Comparison of ENCODE assay signal across 23 cellular contexts in genomic region chr13:47147784-47148062, GRCh38.
DNase-seq lines count a peak whose midpoint lies in the region; ATAC-seq, FAIRE-seq and TF ChIP-seq lines count a peak whose summit lies in the region.
"Had no signal": no experiment of that assay in that cellular context is flagged by ENCODE, and none has a peak within 500 bp of the region (broad histone marks: within the 10 kb centered on the region; RNA-seq: fewer than 3 reads in every experiment).

No MANE protein-coding gene starts in this region.

- H3K27ac ChIP-seq in OCI-LY3 (ENCODE audit: low read length) (no peak overlapping the region), GM12878 (ENCODE audit: control insufficient read depth, insufficient read depth) (no peak overlapping the region), smooth muscle cell (ENCODE audit: low read depth) (no peak overlapping the region)
- H3K27ac ChIP-seq: 22Rv1; A549; BLaER1 treated with 17β-estradiol and CSF1 and Interleukin-3, amounts not matched to agents 10 nM and 100 nM had no signal

- H3K9ac ChIP-seq in OCI-LY3 (ENCODE audit: low read length) (no peak overlapping the region), GM12878 (ENCODE audit: control insufficient read depth, insufficient read depth, low read length) (no peak overlapping the region), smooth muscle cell (ENCODE audit: low read depth) (no peak overlapping the region)
- H3K9ac ChIP-seq: BLaER1 treated with 17β-estradiol and CSF1 and Interleukin-3, amounts not matched to agents 10 nM and 100 nM had no signal

- no TSS peak for BruUV-seq in GM12878 (replicated peaks; lab: Mats Ljungman, UMichigan)

- DNase-seq in GM12878 (ENCODE audit: low read depth, low spot score) (no peak), smooth muscle cell (lab: John Stamatoyannopoulos, UW; ENCODE audit: unreplicated experiment) (no peak), Kasumi-1 (lab: John Stamatoyannopoulos, UW) (no peak)
- DNase-seq: ACHN; AML-193; CD4-positive, alpha-beta T cell; CD8-positive, alpha-beta memory T cell; DMS 273 treated with DMSO at 0.1 percent for 48 hours; DMS79; EL; GDM1; H9 had no signal

- TF ChIP-seq RAD21 in GM12878 (IDR thresholded peaks at IDR 0.05; ENCODE audit: insufficient read depth, low read depth, low read length) = no peak

- H2AFZ ChIP-seq in OCI-LY3 (ENCODE audit: low read depth, low read length) (no peak overlapping the region), GM12878 (ENCODE audit: control insufficient read depth, low read depth, low read length) (no peak overlapping the region), smooth muscle cell (ENCODE audit: low read depth) (no peak overlapping the region)
- H2AFZ ChIP-seq: GM23338 had no signal

- intact Hi-C loops in GM12878 (cut with micrococcal nuclease; ENCODE audit: unreplicated experiment) = loop anchor here (1.0 to 5.0 kb wide), 2 partner anchors 165 to 185 kb away; no protein-coding TSS in a partner anchor

- RAD21 ChIA-PET in GM12878 (lab: Charles Lee; ENCODE audit: unreplicated experiment) = no interaction called here

- SMC1A ChIA-PET in GM12878 (lab: Charles Lee; ENCODE audit: uncharacterized antibody, unreplicated experiment) = no interaction called here

- no peaks in the 10 kb centered on the region for H3K9me3 ChIP-seq in OCI-LY3 (ENCODE audit: insufficient read depth, low read length)
- H3K9me3 ChIP-seq in GM12878 (replicated peaks; ENCODE audit: control insufficient read depth, insufficient read depth, low read length) = no peaks in the 10 kb centered on the region
- H3K9me3 ChIP-seq in smooth muscle cell (replicated peaks; ENCODE audit: low read depth) = no peaks in the 10 kb centered on the region
- H3K9me3 ChIP-seq: A549; BE2C; BLaER1 treated with 17β-estradiol and CSF1 and Interleukin-3, amounts not matched to agents 10 nM and 100 nM had no signal

- H4K20me1 ChIP-seq in OCI-LY3 (ENCODE audit: insufficient read depth, low read length) = no peaks in the 10 kb centered on the region
- H4K20me1 ChIP-seq in GM12878 (ENCODE audit: control insufficient read depth, insufficient read depth) = no peaks in the 10 kb centered on the region
- no peaks in the 10 kb centered on the region for H4K20me1 ChIP-seq in smooth muscle cell (ENCODE audit: low read depth)
- H4K20me1 ChIP-seq: BLaER1 treated with 17β-estradiol and CSF1 and Interleukin-3, amounts not matched to agents 10 nM and 100 nM had no signal

- H3K27me3 ChIP-seq in OCI-LY3 (ENCODE audit: low read depth, low read length) = no peaks in the 10 kb centered on the region; the same call in 1 of the 2 replicates
- no peaks in the 10 kb centered on the region for H3K27me3 ChIP-seq in GM12878 (replicated peaks in 1 of 2; ENCODE audit: control insufficient read depth in 2 of 2, insufficient read depth in 2 of 2, low read length in 1 of 2)
- H3K27me3 ChIP-seq in smooth muscle cell (ENCODE audit: low read depth) = no peaks in the 10 kb centered on the region
- H3K27me3 ChIP-seq: BE2C; BLaER1 treated with 17β-estradiol and CSF1 and Interleukin-3, amounts not matched to agents 10 nM and 100 nM had no signal

- TF ChIP-seq CTCF in OCI-LY3 (IDR thresholded peaks at IDR 0.05; ENCODE audit: low read depth, low read length) (no peak), GM12878 (IDR thresholded peaks at IDR 0.05 in 2 of 3, conservative IDR thresholded peaks at IDR 0.05 in 1 of 3; ENCODE audit: control insufficient read depth in 2 of 3, extremely low read depth in 1 of 3, insufficient read depth in 1 of 3, low read depth in 3 of 3, low read length in 3 of 3) (no peak), smooth muscle cell (IDR thresholded peaks at IDR 0.05; ENCODE audit: borderline replicate concordance, insufficient read depth, poor library complexity, severe bottlenecking) (no peak)

- H3K4me3 ChIP-seq in GM08714 (ENCODE audit: low read length) = peak overlapping the region; percentile 3; the same call in 1 of the 2 replicates
- H3K4me3 ChIP-seq in OCI-LY3 (ENCODE audit: low read length) = no peak overlapping the region
- no peak overlapping the region for H3K4me3 ChIP-seq in GM12878
- no peak overlapping the region for H3K4me3 ChIP-seq in smooth muscle cell
- H3K4me3 ChIP-seq: A549; BLaER1 treated with 17β-estradiol and CSF1 and Interleukin-3, amounts not matched to agents 10 nM and 100 nM; GM23338 had no signal

- H3K4me2 ChIP-seq in OCI-LY3 (ENCODE audit: low read length) (peak overlapping the region; percentile 62), GM12878 (ENCODE audit: control insufficient read depth, insufficient read depth) (0 out of 2 replicates have a peak overlapping the region, but pooled peaks have one; percentile 11), smooth muscle cell (peak overlapping the region; percentile 6)
- H3K4me2 ChIP-seq: A549; BLaER1 treated with 17β-estradiol and CSF1 and Interleukin-3, amounts not matched to agents 10 nM and 100 nM; GM23338 had no signal

- H3K4me1 ChIP-seq in OCI-LY3 (ENCODE audit: low read length) = peaks cover 21% of the 10 kb centered on the region
- H3K4me1 ChIP-seq in GM12878 (ENCODE audit: control insufficient read depth, insufficient read depth, low read length) = peaks cover 6% of the 10 kb centered on the region; the same call in 1 of the 2 replicates
- peaks cover 7% of the 10 kb centered on the region for H3K4me1 ChIP-seq in smooth muscle cell (ENCODE audit: low read depth)
- H3K4me1 ChIP-seq: A549; BLaER1 treated with 17β-estradiol and CSF1 and Interleukin-3, amounts not matched to agents 10 nM and 100 nM had no signal

- FAIRE-seq in GM12878 (lab: Jason Lieb, UNC) = no peak
- FAIRE-seq: A549, D721Med had no signal

- ATAC-seq in GM12878 (no peak), GM19455 (IDR thresholded peaks at IDR 0.05; ENCODE audit: unreplicated experiment) (no peak), HG03159 (IDR thresholded peaks at IDR 0.05; ENCODE audit: unreplicated experiment) (no peak)
- ATAC-seq: A549, GM23338, HCT116 had no signal

- in situ Hi-C loops in GM12878 (cut with MboI) = no loop called here

- CTCF ChIA-PET in GM12878 (lab: Yijun Ruan, JAX) = no interaction called here

- H3F3A ChIP-seq in smooth muscle cell (ENCODE audit: low read depth) = no peaks in the 10 kb centered on the region

- H3K36me3 ChIP-seq in OCI-LY3 (replicated peaks; ENCODE audit: low read depth, low read length) = no peaks in the 10 kb centered on the region
- H3K36me3 ChIP-seq in GM12878 (ENCODE audit: control insufficient read depth in 2 of 2, insufficient read depth in 2 of 2, low read length in 1 of 2) = no peaks in the 10 kb centered on the region
- no peaks in the 10 kb centered on the region for H3K36me3 ChIP-seq in smooth muscle cell (ENCODE audit: low read depth)
- H3K36me3 ChIP-seq: BE2C; BLaER1 treated with 17β-estradiol and CSF1 and Interleukin-3, amounts not matched to agents 10 nM and 100 nM had no signal

- H3K79me2 ChIP-seq in OCI-LY3 (ENCODE audit: low read length) (no peaks in the 10 kb centered on the region), GM12878 (ENCODE audit: control insufficient read depth, insufficient read depth, low read length) (no peaks in the 10 kb centered on the region), smooth muscle cell (ENCODE audit: low read depth) (no peaks in the 10 kb centered on the region)

- WGBS in GM12878 (ENCODE audit: insufficient coverage, insufficient replicate concordance, low lambda C conversion rate, missing lambda C conversion rate) = 53% methylated on average over 2 of the region's 2 CpGs
- WGBS in smooth muscle cell (ENCODE audit: low lambda C conversion rate) = 82% methylated on average over 2 of the region's 2 CpGs

- POLR2A ChIA-PET in GM12878 (lab: Charles Lee) = interaction anchor here (0.6 kb wide), 1 partner anchor 9 kb away, joined by 3 read pairs; no protein-coding TSS in a partner anchor

- TF ChIP-seq POLR2A in GM12878 (IDR thresholded peaks at IDR 0.05; ENCODE audit: low read depth, low read length) = no peak

- no peak for TF ChIP-seq EP300 in GM12878 (IDR thresholded peaks at IDR 0.05; ENCODE audit: borderline replicate concordance in 1 of 2, control insufficient read depth in 1 of 2, low read depth in 2 of 2, low read length in 2 of 2)

TF ChIP-seq in GM12878, 131 proteins besides CTCF, POLR2A, EP300 and RAD21 (continues in another document):
- TF ChIP-seq CHD2 (IDR thresholded peaks at IDR 0.05; ENCODE audit: borderline replicate concordance, low read depth, low read length) (no peak), BMI1 (IDR thresholded peaks at IDR 0.05; ENCODE audit: borderline replicate concordance) (no peak), TCF12 (IDR thresholded peaks at IDR 0.05; ENCODE audit: low read depth, low read length) (no peak), HSF1 (IDR thresholded peaks at IDR 0.05; ENCODE audit: low read depth, low read length) (no peak), RUNX3 (IDR thresholded peaks at IDR 0.05; ENCODE audit: low read length) (no peak)

Comparison
In these comparisons a context has a peak if more than half of its experiments do, and no peak if none do; other contexts are left out.
1. H3K4me2 ChIP-seq: peak in every context shown above with its lines; median percentile 62 in OCI-LY3; 11 in GM12878; 6 in smooth muscle cell.